8 cellular contexts compared by ENCODE assay signal in genomic region chr3:14946749-14947104, GRCh38. TPM values are rescaled to one million over a fixed set of nuclear protein-coding genes. Genes with fewer than 3 reads are reported as not detected.
DNase-seq lines count a peak whose midpoint lies in the region; ATAC-seq and TF ChIP-seq lines count a peak whose summit lies in the region.

No MANE protein-coding gene starts in this region.

- DNase-seq in GM23248 (no peak), foreskin fibroblast (no peak), skeletal muscle cell (ENCODE audit: low read depth) (no peak), posterior cingulate gyrus (no peak), activated gamma-delta T cell treated with Interleukin-2 at 50 U/mL for 16 hours (no peak)
- DNase-seq in activated effector memory CD4-positive, alpha-beta T cell treated with Interleukin-2 at 50 U/mL for 16 hours: no peak

- peak overlapping the region; percentile 98 for H3K4me2 ChIP-seq in GM23248 (ENCODE audit: unreplicated experiment)
- H3K4me2 ChIP-seq in SU-DHL-6 (ENCODE audit: low read depth, low read length, poor library complexity, severe bottlenecking): peak overlapping the region; percentile 98

- intact Hi-C loops in posterior cingulate gyrus (cut with DNase I): loop anchor here (5.0 kb wide), 1 partner anchor 151 kb away; the partner anchor contains the start of gene RBSN

- H3K9me3 ChIP-seq in GM23248 (ENCODE audit: low read depth) (no peaks in the 10 kb centered on the region), SU-DHL-6 (ENCODE audit: insufficient read depth, low read length) (no peaks in the 10 kb centered on the region)

- H3K27ac ChIP-seq in GM23248 (peak overlapping the region; percentile 94), SU-DHL-6 (ENCODE audit: low read depth, low read length) (peak overlapping the region; percentile 97)

- H3K9me2 ChIP-seq in GM23248 (ENCODE audit: insufficient read depth) (no peaks in the 10 kb centered on the region), SU-DHL-6 (replicated peaks; ENCODE audit: insufficient read depth, low read length) (no peaks in the 10 kb centered on the region)

- H3F3A ChIP-seq in GM23248 (ENCODE audit: insufficient read depth) (peaks cover 20% of the 10 kb centered on the region), SU-DHL-6 (ENCODE audit: insufficient read depth) (peaks cover 13% of the 10 kb centered on the region; the same call in 1 of the 2 replicates)

- TF ChIP-seq CTCF in SU-DHL-6 (IDR thresholded peaks at IDR 0.05; ENCODE audit: insufficient read depth, low read length, poor library complexity, severe bottlenecking): no peak
- no peak for TF ChIP-seq CTCF in foreskin fibroblast (IDR thresholded peaks at IDR 0.05; ENCODE audit: low read depth, low read length)

- in situ Hi-C loops in GM23248 (cut with MboI): no loop called here

- H3K9ac ChIP-seq in GM23248: peak overlapping the region; percentile 88
- peak overlapping the region; percentile 93 for H3K9ac ChIP-seq in SU-DHL-6 (ENCODE audit: low read length)

- H3K36me3 ChIP-seq in GM23248 (ENCODE audit: low read depth): peaks cover 22% of the 10 kb centered on the region; the same call in 1 of the 2 replicates
- H3K36me3 ChIP-seq in SU-DHL-6 (ENCODE audit: low read length): peaks cover 23% of the 10 kb centered on the region

- no peak for ATAC-seq in HG03460 (IDR thresholded peaks at IDR 0.05; ENCODE audit: unreplicated experiment)

- H3K79me2 ChIP-seq in GM23248 (ENCODE audit: insufficient read depth): peaks cover 82% of the 10 kb centered on the region
- peaks cover 56% of the 10 kb centered on the region for H3K79me2 ChIP-seq in SU-DHL-6 (ENCODE audit: insufficient read depth, low read length)

- H4K20me1 ChIP-seq in GM23248 (ENCODE audit: insufficient read depth): 0 out of 2 replicates have a peak, but pooled peaks cover 4% of the 10 kb centered on the region
- H4K20me1 ChIP-seq in SU-DHL-6 (ENCODE audit: low read depth, low read length): peaks cover 7% of the 10 kb centered on the region; the same call in 1 of the 2 replicates

- peaks cover 16% of the 10 kb centered on the region for H3K4me1 ChIP-seq in GM23248 (ENCODE audit: insufficient read depth)

- H2AFZ ChIP-seq in GM23248 (peak overlapping the region; percentile 81), SU-DHL-6 (ENCODE audit: low read depth, low read length, severe bottlenecking) (peak overlapping the region; percentile 76)

- 1 to 2% methylated on average over 8 of the region's 8 CpGs for WGBS in GM23248 (ENCODE audit: low coverage in 1 of 2, low lambda C conversion rate in 2 of 2, missing lambda C conversion rate in 2 of 2), 2 experiments

- H3K27me3 ChIP-seq in GM23248 (replicated peaks; ENCODE audit: insufficient read depth) (no peaks in the 10 kb centered on the region), SU-DHL-6 (ENCODE audit: low read length) (no peaks in the 10 kb centered on the region)

- H3K4me3 ChIP-seq in GM23248 (peak overlapping the region; percentile 97), SU-DHL-6 (ENCODE audit: insufficient read depth, low read length, poor library complexity, severe bottlenecking) (peak overlapping the region; percentile 96), foreskin fibroblast (ENCODE audit: low read depth in 1 of 2, low read length in 2 of 2) (peak overlapping the region; percentile 78 to 92), skeletal muscle cell (ENCODE audit: low read depth, low read length) (peak overlapping the region; percentile 90)

RNA-seq across cellular contexts. Expression of gene NR2C2, which starts 0.7 kb away (rescaled TPM):
- 22.5 and 27.5 TPM in 2 replicates for total RNA-seq in GM23248 (2014; rRNA removed; shearing (Covaris generic))
- 7.1 and 9.6 TPM in 2 replicates for polyA plus RNA-seq in GM23248 (2016; fragmentation: Nextera tagmentation; extraction: Ambion mirVana)
